1 cellular context compared by ENCODE assay signal in genomic region chr5:110703481-110703880, GRCh38.
TF ChIP-seq lines count a peak whose summit lies in the region.

No MANE protein-coding gene starts in this region.

TF ChIP-seq in HepG2, 621 proteins besides CTCF, POLR2A, EP300 and RAD21 (continued from another document):
- no peak for TF ChIP-seq ZNF432 (CRISPR knock-in tag; IDR thresholded peaks at IDR 0.05; ENCODE audit: borderline replicate concordance)
TF ChIP-seq in HepG2: peak in this region for 0.
